ENCODE assay signal across 16 cellular contexts in the genomic region with DNA sequence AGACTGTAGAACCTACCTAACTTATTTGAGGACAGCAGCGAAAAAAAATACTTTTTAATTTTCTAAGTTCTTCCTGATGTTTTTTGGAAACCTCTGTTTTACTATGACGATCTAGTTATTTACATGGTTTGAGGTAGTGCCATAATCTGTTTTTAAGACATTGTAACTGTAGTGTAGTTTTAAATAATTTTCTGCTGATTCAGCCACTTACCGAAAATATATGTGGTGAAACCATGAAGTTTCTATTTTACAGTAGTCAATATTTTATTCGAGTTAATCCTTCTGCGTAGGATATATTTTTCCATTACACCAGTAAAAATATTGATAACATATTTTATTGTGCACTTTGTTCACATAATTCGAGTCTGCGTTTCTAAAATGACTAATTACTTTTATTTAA.
"Had no signal": no experiment of that assay in that cellular context is flagged by ENCODE, and none has a peak within 500 bp of the region (broad histone marks: within the 10 kb centered on the region; RNA-seq: fewer than 3 reads in every experiment).

No MANE protein-coding gene starts in this region.

- H3K27me3 ChIP-seq: thyroid gland had no signal

- H3K36me3 ChIP-seq: brain microvascular endothelial cell, pancreas, thyroid gland had no signal

- ATAC-seq: esophagus mucosa had no signal

- H3K36me3 Mint-ChIP-seq: activated naive CD8-positive, alpha-beta T cell treated with anti-CD3 and anti-CD28 coated beads, Interleukin-2, amount 10 ng/mL, durations not matched to agents 7 days and 5 days; mesothelial cell of epicardium had no signal

- DNase-seq: activated CD4-positive, alpha-beta T cell treated with anti-CD3 and anti-CD28 coated beads, Interleukin-2, amount 10 ng/mL, durations not matched to agents 24 days and 14 days; activated CD4-positive, CD25-positive, alpha-beta regulatory T cell; activated naive CD4-positive, alpha-beta T cell; activated naive CD8-positive, alpha-beta T cell treated with anti-CD3 and anti-CD28 coated beads, Interleukin-2, amount 10 ng/mL, durations not matched to agents 7 days and 5 days; anterior cingulate cortex; pancreas; stimulated activated CD4-positive, alpha-beta T cell treated with anti-CD3 and anti-CD28 coated beads, Interleukin-12 subunit alpha, Interleukin-12 subunit beta, amount 100 ng/mL, for 4 hours had no signal

- H3K9me3 Mint-ChIP-seq: activated CD4-positive, alpha-beta T cell treated with anti-CD3 and anti-CD28 coated beads, Interleukin-2, amount 10 ng/mL, durations not matched to agents 24 days and 14 days; activated naive CD8-positive, alpha-beta T cell treated with anti-CD3 and anti-CD28 coated beads, Interleukin-2, amount 10 ng/mL, durations not matched to agents 7 days and 5 days; activated T-helper 1 cell treated with anti-CD3 and anti-CD28 coated beads, Interleukin-12 subunit alpha, Interleukin-12 subunit beta, Interleukin-2, Interleukin-4 antibody, amounts not matched to agents 30 ng/mL and 10 ng/mL and 1 ng/mL, durations not matched to agents 14 hours and 24 hours and 36 hours; central memory CD8-positive, alpha-beta T cell; mesothelial cell of epicardium had no signal

- FAIRE-seq: pancreas, TTC549 had no signal

- H3K4me1 ChIP-seq: thyroid gland had no signal

- H3K4me3 ChIP-seq: lung had no signal

- H3K27ac Mint-ChIP-seq: activated naive CD8-positive, alpha-beta T cell treated with anti-CD3 and anti-CD28 coated beads, Interleukin-2, amount 10 ng/mL, durations not matched to agents 7 days and 5 days had no signal

- H3K9me3 ChIP-seq: pancreas, thyroid gland had no signal

- H3K27ac ChIP-seq: brain microvascular endothelial cell, coronary artery, pancreas had no signal
